ENCODE assay signal across 1 cellular context in the genomic region with DNA sequence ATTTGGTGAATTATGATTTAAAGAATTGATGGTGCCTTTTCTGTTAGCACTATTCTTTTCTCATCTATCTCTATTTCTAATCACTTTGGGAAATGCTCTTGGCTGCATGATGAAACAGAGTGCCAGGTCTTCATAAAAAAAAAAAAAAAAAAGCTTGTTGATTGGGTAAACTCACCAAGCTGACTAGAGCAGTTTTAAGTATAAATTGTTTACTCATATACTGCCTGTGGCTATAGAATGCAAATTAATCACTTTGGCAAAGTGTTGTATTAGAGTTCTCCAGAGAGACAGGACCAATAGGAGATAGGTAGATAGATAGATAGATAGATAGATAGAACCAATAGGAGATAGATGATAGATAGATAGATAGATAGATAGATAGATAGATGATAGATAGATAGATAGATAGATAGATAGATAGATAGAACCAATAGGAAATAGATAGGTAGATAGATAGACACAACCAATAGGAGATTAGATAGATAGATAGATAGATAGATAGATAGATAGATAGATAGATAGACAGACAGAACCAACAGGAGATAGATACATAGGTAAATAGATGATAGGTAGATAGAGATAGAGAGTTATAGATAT.
TF ChIP-seq lines count a peak whose summit lies in the region.

No MANE protein-coding gene starts in this region.

TF ChIP-seq in K562, 482 proteins besides CTCF, POLR2A, EP300 and RAD21:
- no peak for TF ChIP-seq GATAD2A (IDR thresholded peaks at IDR 0.05)
- TF ChIP-seq DACH1 (IDR thresholded peaks at IDR 0.05; ENCODE audit: partially characterized antibody) = peak; percentile 99
- TF ChIP-seq MCM7 (IDR thresholded peaks at IDR 0.05) = 0 out of 4 replicates have a peak, but pooled peaks of 1 of the 2 experiments have one; percentile 9
- TF ChIP-seq CREBBP (IDR thresholded peaks at IDR 0.05; ENCODE audit: low read depth, low read length) = peak; percentile 14
- TF ChIP-seq, protein P1, sequence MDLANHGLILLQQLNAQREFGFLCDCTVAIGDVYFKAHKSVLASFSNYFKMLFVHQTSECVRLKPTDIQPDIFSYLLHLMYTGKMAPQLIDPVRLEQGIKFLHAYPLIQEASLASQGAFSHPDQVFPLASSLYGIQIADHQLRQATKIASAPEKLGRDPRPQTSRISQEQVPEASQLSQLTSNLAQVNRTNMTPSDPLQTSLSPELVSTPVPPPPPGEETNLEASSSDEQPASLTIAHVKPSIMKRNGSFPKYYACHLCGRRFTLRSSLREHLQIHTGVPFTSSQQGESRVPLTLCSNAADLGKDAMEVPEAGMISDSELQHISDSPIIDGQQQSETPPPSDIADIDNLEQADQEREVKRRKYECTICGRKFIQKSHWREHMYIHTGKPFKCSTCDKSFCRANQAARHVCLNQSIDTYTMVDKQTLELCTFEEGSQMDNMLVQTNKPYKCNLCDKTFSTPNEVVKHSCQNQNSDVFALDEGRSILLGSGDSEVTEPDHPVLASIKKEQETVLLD (IDR thresholded peaks at IDR 0.05) = peak; percentile 83
